11 cellular contexts compared by ENCODE assay signal in the genomic region with DNA sequence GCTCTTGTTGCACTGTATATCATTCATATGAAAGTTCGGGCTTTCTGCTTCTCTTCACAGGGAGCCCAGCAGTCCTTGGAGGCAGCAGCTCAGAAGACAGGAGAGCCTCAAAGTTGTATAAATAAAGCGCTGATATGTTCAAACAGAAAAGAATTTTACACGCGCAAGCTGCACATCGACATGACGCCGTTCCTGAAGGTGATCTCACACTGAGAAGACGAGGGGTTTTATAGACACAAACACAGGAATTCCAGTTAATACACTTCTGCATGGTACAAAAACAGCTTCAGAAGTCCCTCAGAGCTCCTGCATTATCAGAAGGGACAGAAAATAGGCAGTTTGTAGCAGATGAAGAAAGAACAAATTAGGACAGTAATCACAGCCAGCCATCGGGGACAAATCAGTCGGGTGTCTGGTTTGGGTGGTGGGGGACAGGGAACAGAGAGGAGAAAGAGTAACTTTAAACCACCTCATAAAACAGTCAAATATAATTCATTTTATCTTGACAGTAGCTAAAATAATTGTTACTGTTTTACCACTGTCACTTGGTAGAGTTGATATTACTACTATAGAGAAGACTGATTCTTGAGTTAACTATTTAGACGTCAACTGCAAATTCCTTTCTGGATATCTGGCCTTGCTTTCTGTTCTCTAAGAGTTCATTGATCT.
A peak's percentile ranks its signal among the peaks of the same experiment; 100 is the strongest.
DNase-seq lines count a peak whose midpoint lies in the region; ATAC-seq and TF ChIP-seq lines count a peak whose summit lies in the region.
"Had no signal": no experiment of that assay in that cellular context is flagged by ENCODE, and none has a peak within 500 bp of the region (broad histone marks: within the 10 kb centered on the region; RNA-seq: fewer than 3 reads in every experiment).

No MANE protein-coding gene starts in this region.

- no peak overlapping the region for H3K23ac ChIP-seq in mesenchymal stem cell (ENCODE audit: low read length in 2 of 2)

- peaks cover 30% of the 10 kb centered on the region for H3K4me1 Mint-ChIP-seq in neural crest cell

- H3K4me3 ChIP-seq in astrocyte of the spinal cord (ENCODE audit: low read depth, low read length), result no peak overlapping the region
- no peak overlapping the region for H3K4me3 ChIP-seq in mesenchymal stem cell (ENCODE audit: insufficient read depth in 1 of 2, low read depth in 1 of 2, low read length in 2 of 2)
- H3K4me3 ChIP-seq: BLaER1 had no signal

- WGBS in mesenchymal stem cell, result 79% methylated on average over 8 of the region's 11 CpGs

- H3K9me3 ChIP-seq in mesenchymal stem cell (ENCODE audit: control insufficient read depth, low read length), result no peaks in the 10 kb centered on the region
- H3K9me3 ChIP-seq: BLaER1 had no signal

- no peak overlapping the region for H3K4ac ChIP-seq in mesenchymal stem cell (ENCODE audit: low read depth in 1 of 2, low read length in 2 of 2)

- peak overlapping the region; percentile 54 for H3K4me2 ChIP-seq in mesenchymal stem cell (ENCODE audit: low read length, poor library complexity, severe bottlenecking)
- H3K4me2 ChIP-seq: BLaER1 had no signal

- in situ Hi-C loops in astrocyte of the spinal cord (cut with HindIII; ENCODE audit: low sequenced_read_pairs), result no loop called here

- no peaks in the 10 kb centered on the region for H3K36me3 Mint-ChIP-seq in neural crest cell (ENCODE audit: low read depth)

- H2BK15ac ChIP-seq in mesenchymal stem cell (ENCODE audit: low read depth, poor library complexity, severe bottlenecking), result no peak overlapping the region

- no peaks in the 10 kb centered on the region for H3K79me1 ChIP-seq in mesenchymal stem cell (replicated peaks; ENCODE audit: low read length, poor library complexity, severe bottlenecking)

- no peak overlapping the region for H2AK5ac ChIP-seq in mesenchymal stem cell (ENCODE audit: low read length, severe bottlenecking)

- no peak overlapping the region for H2BK12ac ChIP-seq in mesenchymal stem cell (ENCODE audit: low read length in 2 of 2)

- H4K8ac ChIP-seq in mesenchymal stem cell (ENCODE audit: low read length), result no peak overlapping the region

- no peak overlapping the region for H3K18ac ChIP-seq in mesenchymal stem cell (ENCODE audit: low read depth in 1 of 2, low read length in 2 of 2)

- no peak overlapping the region for H2BK5ac ChIP-seq in mesenchymal stem cell (ENCODE audit: low read depth, low read length, poor library complexity, severe bottlenecking)

- peaks cover 3% of the 10 kb centered on the region for H3K27me3 Mint-ChIP-seq in neural crest cell (ENCODE audit: low read depth)

- no peak for TF ChIP-seq CTCF in astrocyte of the spinal cord (IDR thresholded peaks at IDR 0.05; ENCODE audit: low read depth, low read length)
- no peak for TF ChIP-seq CTCF in neural crest cell (conservative IDR thresholded peaks at IDR 0.05)

- DNase-seq in astrocyte of the spinal cord (ENCODE audit: low read depth, low spot score) (peak; percentile 54), mesenchymal stem cell (no peak), neural crest cell (ENCODE audit: low read depth, low spot score) (no peak), NCI-H146 treated with DMSO at 0.1 percent for 48 hours (lab: John Stamatoyannopoulos, UW; ENCODE audit: unreplicated experiment) (no peak)
- DNase-seq: AML-193, DMS 273 treated with DMSO at 0.1 percent for 48 hours, HCEC 1CT had no signal

- H3K27me3 ChIP-seq in mesenchymal stem cell (ENCODE audit: control insufficient read depth in 1 of 2, insufficient read depth in 1 of 2, low read length in 2 of 2), result peaks cover 0 to 48% of the 10 kb centered on the region in 2 experiments
- H3K27me3 ChIP-seq: BLaER1 had no signal

- H2BK120ac ChIP-seq in mesenchymal stem cell (ENCODE audit: low read depth, low read length), result no peak overlapping the region

- no peak overlapping the region for H3K4me3 Mint-ChIP-seq in neural crest cell

- no peak overlapping the region for H3K9ac ChIP-seq in mesenchymal stem cell (ENCODE audit: low read length)
- H3K9ac ChIP-seq: BLaER1 had no signal

- H3K9me3 Mint-ChIP-seq in neural crest cell, result no peaks in the 10 kb centered on the region

- ATAC-seq in GM21786 (IDR thresholded peaks at IDR 0.05; ENCODE audit: unreplicated experiment) (no peak), HG02678 (IDR thresholded peaks at IDR 0.05; ENCODE audit: unreplicated experiment) (no peak), HG02623 (IDR thresholded peaks at IDR 0.05; ENCODE audit: unreplicated experiment) (no peak)

- H3K4me1 ChIP-seq in mesenchymal stem cell (ENCODE audit: control insufficient read depth, insufficient read depth, low read depth, low read length), result no peaks in the 10 kb centered on the region
- H3K4me1 ChIP-seq: BLaER1 had no signal

- peak overlapping the region; percentile 65 for H3K27ac Mint-ChIP-seq in neural crest cell (ENCODE audit: unreplicated experiment)

- no peaks in the 10 kb centered on the region for H3K36me3 ChIP-seq in mesenchymal stem cell (ENCODE audit: control insufficient read depth in 1 of 2, insufficient read depth in 2 of 2, low read depth in 1 of 2, low read length in 2 of 2)
- H3K36me3 ChIP-seq: BLaER1 had no signal

- H3K14ac ChIP-seq in mesenchymal stem cell (ENCODE audit: low read length in 2 of 2), result no peak overlapping the region

- no peak overlapping the region for H4K91ac ChIP-seq in mesenchymal stem cell (ENCODE audit: low read length)

- no peak overlapping the region for H3K27ac ChIP-seq in mesenchymal stem cell (ENCODE audit: low read length, poor library complexity, severe bottlenecking)
- H3K27ac ChIP-seq: BLaER1 had no signal

- no peak overlapping the region for H2AFZ ChIP-seq in mesenchymal stem cell (ENCODE audit: low read depth, low read length)
